ENCODE assay signal across 35 cellular contexts in genomic region chr1:43404353-43404752, GRCh38.
"Had no signal": no experiment of that assay in that cellular context is flagged by ENCODE, and none has a peak within 500 bp of the region (broad histone marks: within the 10 kb centered on the region; RNA-seq: fewer than 3 reads in every experiment).

No MANE protein-coding gene starts in this region.

- H3K27me3 Mint-ChIP-seq: activated B cell treated with CpG ODN at 0.5 μM for 24 hours; activated CD4-positive, alpha-beta memory T cell treated with anti-CD3 and anti-CD28 coated beads, Interleukin-2, amount 10 ng/mL, durations not matched to agents 7 days and 5 days; activated CD8-positive, alpha-beta memory T cell treated with anti-CD3 and anti-CD28 coated beads, Interleukin-2, amount 10 ng/mL, durations not matched to agents 7 days and 5 days had no signal

- ATAC-seq: activated CD8-positive, alpha-beta memory T cell treated with anti-CD3 and anti-CD28 coated beads, Interleukin-2, amount 10 ng/mL, durations not matched to agents 7 days and 5 days; activated naive CD4-positive, alpha-beta T cell treated with anti-CD3 and anti-CD28 coated beads, Interleukin-2, amount 50 U/mL, for 72 hours; body of pancreas; Panc1 had no signal

- H3K4me1 Mint-ChIP-seq: activated CD4-positive, alpha-beta memory T cell treated with anti-CD3 and anti-CD28 coated beads, Interleukin-2, amount 10 ng/mL, durations not matched to agents 7 days and 5 days; activated CD8-positive, alpha-beta memory T cell treated with anti-CD3 and anti-CD28 coated beads, Interleukin-2, amount 10 ng/mL, durations not matched to agents 7 days and 5 days had no signal

- H3K4me3 Mint-ChIP-seq: activated B cell treated with CpG ODN at 0.5 μM for 24 hours; activated CD4-positive, alpha-beta memory T cell treated with anti-CD3 and anti-CD28 coated beads, Interleukin-2, amount 10 ng/mL, durations not matched to agents 7 days and 5 days; activated CD8-positive, alpha-beta memory T cell treated with anti-CD3 and anti-CD28 coated beads, Interleukin-2, amount 10 ng/mL, durations not matched to agents 7 days and 5 days; T-helper 1 cell treated with Interleukin-12 subunit alpha and Interleukin-12 subunit beta and Interleukin-4 antibody, amounts not matched to agents 30 μg/mL and 1 μg/mL, for 36 hours; T-helper 2 cell treated with Interferon-gamma antibody and Interleukin-4, amounts not matched to agents 5 μg/mL and 100 μg/mL, for 36 hours had no signal

- H3K9me3 Mint-ChIP-seq: activated B cell treated with CpG ODN at 0.5 μM for 24 hours; activated CD4-positive, alpha-beta memory T cell treated with anti-CD3 and anti-CD28 coated beads, Interleukin-2, amount 10 ng/mL, durations not matched to agents 7 days and 5 days; activated naive CD4-positive, alpha-beta T cell treated with anti-CD3 and anti-CD28 coated beads, Interleukin-2, amount 50 U/mL, for 72 hours; T-helper 1 cell treated with Interleukin-12 subunit alpha and Interleukin-12 subunit beta and Interleukin-4 antibody, amounts not matched to agents 30 μg/mL and 1 μg/mL, for 36 hours; T-helper 2 cell treated with Interferon-gamma antibody and Interleukin-4, amounts not matched to agents 5 μg/mL and 100 μg/mL, for 36 hours had no signal

- H3K9me3 ChIP-seq: adrenal gland, body of pancreas, breast epithelium, MG63, SJSA1, SK-N-SH had no signal

- H3K27ac Mint-ChIP-seq: activated B cell treated with CpG ODN at 0.5 μM for 24 hours; activated CD4-positive, alpha-beta memory T cell treated with anti-CD3 and anti-CD28 coated beads, Interleukin-2, amount 10 ng/mL, durations not matched to agents 7 days and 5 days; activated CD8-positive, alpha-beta memory T cell treated with anti-CD3 and anti-CD28 coated beads, Interleukin-2, amount 10 ng/mL, durations not matched to agents 7 days and 5 days; T-helper 1 cell treated with Interleukin-12 subunit alpha and Interleukin-12 subunit beta and Interleukin-4 antibody, amounts not matched to agents 30 μg/mL and 1 μg/mL, for 36 hours; T-helper 2 cell treated with Interferon-gamma antibody and Interleukin-4, amounts not matched to agents 5 μg/mL and 100 μg/mL, for 36 hours had no signal

- H3K4me2 ChIP-seq: SK-N-SH had no signal

- H3K36me3 ChIP-seq: breast epithelium had no signal

- H3K27ac ChIP-seq: adrenal gland, body of pancreas, SJSA1 had no signal

- H3K27me3 ChIP-seq: adrenal gland, body of pancreas, breast epithelium, MG63, SJSA1 had no signal

- DNase-seq: activated B cell treated with CpG ODN at 0.5 μM for 24 hours; activated CD4-positive, alpha-beta memory T cell treated with anti-CD3 and anti-CD28 coated beads, Interleukin-2, amount 10 ng/mL, durations not matched to agents 7 days and 5 days; activated CD4-positive, alpha-beta T cell treated with anti-CD3 and anti-CD28 coated beads for 4 hours; activated CD4-positive, CD25-positive, alpha-beta regulatory T cell treated with anti-CD3 and anti-CD28 coated beads, Interleukin-2, amount 50 U/mL, for 72 hours; activated CD8-positive, alpha-beta memory T cell treated with anti-CD3 and anti-CD28 coated beads for 24 hours; activated CD8-positive, alpha-beta memory T cell treated with anti-CD3 and anti-CD28 coated beads, Interleukin-2, amount 10 ng/mL, durations not matched to agents 7 days and 5 days; activated CD8-positive, alpha-beta memory T cell treated with anti-CD3 and anti-CD28 coated beads, Interleukin-2, amount 50 U/mL, for 48 hours; activated effector memory CD4-positive, alpha-beta T cell treated with anti-CD3 and anti-CD28 coated beads, Interleukin-2, amount 50 U/mL, for 16 hours; activated naive CD4-positive, alpha-beta T cell; activated T-cell treated with anti-CD3 and anti-CD28 coated beads, Interleukin-2, amount 50 U/mL, for 48 hours; adrenal gland; body of pancreas; Kasumi-1; KG1; MG63; NCI-H1048; NCI-H1105 treated with DMSO at 0.1 percent for 48 hours; NCI-H1436; NCI-H1694; NCI-H1930; NCI-H2081 treated with DMSO at 0.1 percent for 48 hours; NCI-H226; NCI-H446 treated with DMSO at 0.1 percent for 48 hours; NCI-H524; NCI-H69; SHP77; SK-N-SH had no signal

- H3K4me3 ChIP-seq: adrenal gland, body of pancreas, breast epithelium, MG63, SJSA1 had no signal

- H3K9ac ChIP-seq: SK-N-SH had no signal

- H3K4me1 ChIP-seq: body of pancreas, breast epithelium, SJSA1 had no signal

- FAIRE-seq: astrocyte, TTC549 had no signal
